Comparison of ENCODE assay signal across 19 cellular contexts in the genomic region with DNA sequence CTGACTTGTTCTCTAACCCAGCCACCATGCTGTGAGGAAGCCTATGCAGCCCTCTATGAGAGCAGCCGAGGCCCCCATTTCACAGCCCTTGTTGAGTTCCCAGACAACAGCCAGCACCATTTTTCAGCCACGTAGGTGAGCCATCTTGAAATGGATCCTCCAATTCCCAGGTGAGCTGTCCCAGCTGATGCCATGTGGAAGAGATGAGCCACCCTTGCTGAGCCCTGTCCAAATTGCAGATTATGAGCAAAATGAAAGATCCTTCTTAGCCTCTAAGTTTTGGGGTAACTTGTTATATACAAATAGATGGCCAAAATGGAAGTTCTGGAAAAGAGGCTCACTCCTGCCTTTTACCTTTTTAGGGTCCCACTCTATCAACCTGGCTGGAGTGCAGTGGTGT. TPM values are rescaled to one million over a fixed set of nuclear protein-coding genes. Genes with fewer than 3 reads are reported as not detected.
DNase-seq lines count a peak whose midpoint lies in the region; FAIRE-seq and TF ChIP-seq lines count a peak whose summit lies in the region.
"Had no signal": no experiment of that assay in that cellular context is flagged by ENCODE, and none has a peak within 500 bp of the region (broad histone marks: within the 10 kb centered on the region; RNA-seq: fewer than 3 reads in every experiment).

No MANE protein-coding gene starts in this region.

- no peak overlapping the region for H3K4me3 Mint-ChIP-seq in activated CD4-positive, alpha-beta T cell treated with anti-CD3 and anti-CD28 coated beads, Interleukin-2, amount 10 ng/mL, durations not matched to agents 7 days and 5 days
- H3K4me3 Mint-ChIP-seq in neural progenitor cell = no peak overlapping the region
- H3K4me3 Mint-ChIP-seq: CD8-positive, alpha-beta T cell; HFFc6 had no signal

- no peak overlapping the region for H2AFZ ChIP-seq in neural progenitor cell (replicated peaks)

- no peak overlapping the region for H3K4me3 ChIP-seq in bronchial epithelial cell (ENCODE audit: low read depth, low read length)
- H3K4me3 ChIP-seq in neural progenitor cell = no peak overlapping the region
- H3K4me3 ChIP-seq: K562 had no signal

- no peaks in the 10 kb centered on the region for H3F3A ChIP-seq in neural progenitor cell (ENCODE audit: low read depth)

- H3K4me2 ChIP-seq in neural progenitor cell = no peak overlapping the region

- H3K27me3 ChIP-seq in bronchial epithelial cell (ENCODE audit: control insufficient read depth, insufficient read depth, low read length) (no peaks in the 10 kb centered on the region), neural progenitor cell (no peaks in the 10 kb centered on the region)
- H3K27me3 ChIP-seq: BLaER1 treated with 17β-estradiol and CSF1 and Interleukin-3, amounts not matched to agents 10 nM and 100 nM had no signal

- no peak for DNase-seq in activated CD4-positive, alpha-beta T cell treated with anti-CD3 and anti-CD28 coated beads, Interleukin-2, amount 10 ng/mL, durations not matched to agents 7 days and 5 days
- no peak for DNase-seq in activated CD4-positive, alpha-beta T cell treated with anti-CD3 and anti-CD28 coated beads for 48 hours
- no peak for DNase-seq in bronchial epithelial cell (ENCODE audit: low read depth)
- no peak for DNase-seq in neural progenitor cell (ENCODE audit: low spot score)
- DNase-seq in posterior vena cava (ENCODE audit: low spot score) = no peak
- DNase-seq in stimulated activated CD4-positive, alpha-beta T cell treated with anti-CD3 and anti-CD28 coated beads, Interleukin-2, amount 100 ng/mL, for 24 hours = no peak
- no peak for DNase-seq in anterior cingulate cortex (lab: John Stamatoyannopoulos, UW)
- DNase-seq: Calu3; CD8-positive, alpha-beta T cell; DMS79 treated with DMSO at 0.1 percent for 48 hours; GF-D8; HCEC 1CT; HFFc6; IMR-90 had no signal

- CTCF ChIA-PET in activated CD4-positive, alpha-beta T cell treated with anti-CD3 and anti-CD28 coated beads, Interleukin-2, amount 10 ng/mL, durations not matched to agents 7 days and 5 days (lab: Charles Lee) = no interaction called here

- FAIRE-seq in bronchial epithelial cell (lab: Jason Lieb, UNC) = peak; percentile 23
- FAIRE-seq: H54, K562 had no signal

- POLR2A ChIA-PET in activated CD4-positive, alpha-beta T cell treated with anti-CD3 and anti-CD28 coated beads, Interleukin-2, amount 10 ng/mL, durations not matched to agents 7 days and 5 days (lab: Charles Lee) = no interaction called here

- no peak overlapping the region for H3K27ac ChIP-seq in neural progenitor cell
- H3K27ac ChIP-seq: 22Rv1, HL-60 had no signal

- TF ChIP-seq CTCF in bronchial epithelial cell (IDR thresholded peaks at IDR 0.05; ENCODE audit: insufficient read depth, low read length, severe bottlenecking) (no peak), neural progenitor cell (IDR thresholded peaks at IDR 0.05) (no peak)

- peaks cover 19% of the 10 kb centered on the region for H3K9me3 Mint-ChIP-seq in activated CD4-positive, alpha-beta T cell treated with anti-CD3 and anti-CD28 coated beads, Interleukin-2, amount 10 ng/mL, durations not matched to agents 7 days and 5 days
- peaks cover 21% of the 10 kb centered on the region for H3K9me3 Mint-ChIP-seq in neural progenitor cell

- no peaks in the 10 kb centered on the region for H4K20me1 ChIP-seq in neural progenitor cell (ENCODE audit: low read depth)
- H4K20me1 ChIP-seq: BLaER1 treated with 17β-estradiol and CSF1 and Interleukin-3, amounts not matched to agents 10 nM and 100 nM had no signal

- no peaks in the 10 kb centered on the region for H3K79me2 ChIP-seq in neural progenitor cell (ENCODE audit: low read depth)

- H3K27ac Mint-ChIP-seq in activated CD4-positive, alpha-beta T cell treated with anti-CD3 and anti-CD28 coated beads, Interleukin-2, amount 10 ng/mL, durations not matched to agents 7 days and 5 days = peak overlapping the region; percentile 50
- peak overlapping the region; percentile 42 for H3K27ac Mint-ChIP-seq in neural progenitor cell
- H3K27ac Mint-ChIP-seq: CD8-positive, alpha-beta T cell; HFFc6 had no signal

- H3K9ac ChIP-seq in neural progenitor cell = no peak overlapping the region

- H3K9me3 ChIP-seq in neural progenitor cell (ENCODE audit: low read depth) = no peaks in the 10 kb centered on the region

- intact Hi-C loops in posterior vena cava (cut with DNase I) = no loop called here

- peaks cover 4% of the 10 kb centered on the region for H3K27me3 Mint-ChIP-seq in activated CD4-positive, alpha-beta T cell treated with anti-CD3 and anti-CD28 coated beads, Interleukin-2, amount 10 ng/mL, durations not matched to agents 7 days and 5 days
- H3K27me3 Mint-ChIP-seq in neural progenitor cell (ENCODE audit: insufficient read depth, low read depth) = peaks cover 22% of the 10 kb centered on the region

- no peaks in the 10 kb centered on the region for H3K4me1 Mint-ChIP-seq in activated CD4-positive, alpha-beta T cell treated with anti-CD3 and anti-CD28 coated beads, Interleukin-2, amount 10 ng/mL, durations not matched to agents 7 days and 5 days
- H3K4me1 Mint-ChIP-seq in neural progenitor cell = peaks cover 57% of the 10 kb centered on the region

- peaks cover 2% of the 10 kb centered on the region for H3K36me3 Mint-ChIP-seq in activated CD4-positive, alpha-beta T cell treated with anti-CD3 and anti-CD28 coated beads, Interleukin-2, amount 10 ng/mL, durations not matched to agents 7 days and 5 days (ENCODE audit: low read depth)
- peaks cover 4% of the 10 kb centered on the region for H3K36me3 Mint-ChIP-seq in neural progenitor cell
- H3K36me3 Mint-ChIP-seq: CD8-positive, alpha-beta T cell had no signal

- H3K36me3 ChIP-seq in bronchial epithelial cell (ENCODE audit: control insufficient read depth, insufficient read depth, low read length) (no peaks in the 10 kb centered on the region), neural progenitor cell (no peaks in the 10 kb centered on the region)

- H3K4me1 ChIP-seq in neural progenitor cell = peaks cover 4% of the 10 kb centered on the region

RNA-seq across cellular contexts. Expression of gene TIMP2, which starts 25.7 kb away (rescaled TPM):
- total RNA-seq in activated CD4-positive, alpha-beta T cell treated with anti-CD3 and anti-CD28 coated beads, Interleukin-2, amount 10 ng/mL, durations not matched to agents 7 days and 5 days = 1 to 10 TPM; 2.4 to 2.6 TPM
- 2.1 and 2.2 TPM in 2 replicates for total RNA-seq in bronchial epithelial cell
- total RNA-seq in neural progenitor cell (ENCODE audit: low replicate concordance) = 19.8 and 22.3 TPM in 2 replicates
- 100 to 1,000 TPM; 484 to 701 TPM for total RNA-seq in posterior vena cava

RNA-seq across cellular contexts. Expression of gene LGALS3BP, which starts 28.9 kb away (rescaled TPM):
- total RNA-seq in activated CD4-positive, alpha-beta T cell treated with anti-CD3 and anti-CD28 coated beads, Interleukin-2, amount 10 ng/mL, durations not matched to agents 7 days and 5 days = 100 to 1,000 TPM; 269 to 284 TPM
- total RNA-seq in bronchial epithelial cell = 116 and 118 TPM in 2 replicates
- 17.5 and 64.3 TPM in 2 replicates for total RNA-seq in neural progenitor cell (ENCODE audit: low replicate concordance)
- total RNA-seq in posterior vena cava = 100 to 1,000 TPM; 103 to 163 TPM

RNA-seq across cellular contexts. Expression of gene CEP295NL, which starts 47.9 kb away (rescaled TPM):
- under 1 TPM in 1 of 2 experiments, not detected in 1; 0.10 TPM for total RNA-seq in activated CD4-positive, alpha-beta T cell treated with anti-CD3 and anti-CD28 coated beads, Interleukin-2, amount 10 ng/mL, durations not matched to agents 7 days and 5 days
- total RNA-seq in bronchial epithelial cell = 0.13 and 0.26 TPM in 2 replicates
- 0.28 and 0.39 TPM in 2 replicates for total RNA-seq in neural progenitor cell (ENCODE audit: low replicate concordance)
- total RNA-seq in posterior vena cava = 1 to 10 TPM; 4.1 to 4.9 TPM
- total RNA-seq: K562 had no signal

RNA-seq across cellular contexts. Expression of gene CANT1, which starts 58.7 kb away (rescaled TPM):
- 10 to 100 TPM; 68.1 to 71.5 TPM for total RNA-seq in activated CD4-positive, alpha-beta T cell treated with anti-CD3 and anti-CD28 coated beads, Interleukin-2, amount 10 ng/mL, durations not matched to agents 7 days and 5 days
- total RNA-seq in bronchial epithelial cell (60.0 and 114 TPM in 2 replicates), neural progenitor cell (ENCODE audit: low replicate concordance) (24.3 and 61.3 TPM in 2 replicates), posterior vena cava (10 to 100 TPM; 29.5 to 34.7 TPM)

Comparison
In these comparisons a context has a peak if more than half of its experiments do, and no peak if none do; other contexts are left out.
1. RNA of gene TIMP2, which starts 25.7 kb away (total RNA-seq): 484 to 701 TPM in posterior vena cava; 19.8 to 22.3 TPM in neural progenitor cell, 2.4 to 2.6 TPM in activated CD4-positive, alpha-beta T cell treated with anti-CD3 and anti-CD28 coated beads, Interleukin-2, amount 10 ng/mL, durations not matched to agents 7 days and 5 days and 2.1 to 2.2 TPM in bronchial epithelial cell; every median in the first group is over 10 times any median in the second.